In the genomic region with DNA sequence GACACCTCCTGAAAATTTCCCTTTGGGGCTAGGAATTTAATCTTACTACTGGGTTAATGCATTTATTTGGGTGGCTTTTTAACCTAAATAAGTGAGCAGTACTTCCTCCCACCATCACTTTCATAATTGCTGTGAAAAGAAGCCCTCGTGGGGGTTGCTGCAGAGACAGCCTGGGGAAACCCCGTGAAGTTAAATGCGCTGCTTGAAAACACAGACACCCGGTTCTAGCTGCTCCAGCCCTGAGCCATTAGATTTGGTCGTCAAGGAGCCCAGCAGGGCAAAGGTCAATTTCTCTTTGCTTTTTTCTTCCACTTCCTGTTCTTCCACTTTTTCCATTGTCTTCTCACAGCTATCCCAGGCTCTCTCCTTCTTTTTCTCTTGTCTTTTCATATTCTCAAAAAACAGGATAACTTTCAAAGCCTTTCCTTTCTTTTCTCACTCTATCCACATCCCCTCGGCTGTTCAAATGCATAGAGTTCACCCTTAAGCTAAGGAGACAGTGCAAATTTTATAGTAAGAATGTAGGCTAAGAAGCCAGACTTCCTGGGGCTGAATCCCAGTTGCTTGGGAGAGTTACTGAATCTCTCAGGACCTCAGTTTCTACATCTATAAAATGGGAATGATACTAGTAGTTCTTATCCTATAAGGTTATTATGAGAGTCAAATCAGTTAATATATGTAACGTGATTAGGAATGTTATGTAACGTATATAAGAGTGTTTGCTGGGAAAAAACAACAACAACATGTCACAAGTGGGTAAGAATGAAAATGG, we compare ENCODE assay signal across 9 cellular contexts.
A peak's percentile ranks its signal among the peaks of the same experiment; 100 is the strongest.
DNase-seq lines count a peak whose midpoint lies in the region; ATAC-seq and TF ChIP-seq lines count a peak whose summit lies in the region.
"Had no signal": no experiment of that assay in that cellular context is flagged by ENCODE, and none has a peak within 500 bp of the region (broad histone marks: within the 10 kb centered on the region; RNA-seq: fewer than 3 reads in every experiment).

No MANE protein-coding gene starts in this region.

- peaks cover 11% of the 10 kb centered on the region for H3K27me3 Mint-ChIP-seq in activated CD8-positive, alpha-beta T cell treated with anti-CD3 and anti-CD28 coated beads for 36 hours
- peaks cover 4% of the 10 kb centered on the region for H3K27me3 Mint-ChIP-seq in activated CD8-positive, alpha-beta T cell treated with anti-CD3 and anti-CD28 coated beads, Interleukin-2, amount 10 ng/mL, durations not matched to agents 7 days and 5 days (ENCODE audit: low read depth)
- no peaks in the 10 kb centered on the region for H3K27me3 Mint-ChIP-seq in activated B cell treated with CpG ODN at 0.5 μM for 24 hours

- TF ChIP-seq EP300 in transverse colon (IDR thresholded peaks at IDR 0.05; ENCODE audit: low read depth) = no peak

- no peaks in the 10 kb centered on the region for H3K36me3 ChIP-seq in transverse colon
- H3K36me3 ChIP-seq in effector memory CD4-positive, alpha-beta T cell (ENCODE audit: control insufficient read depth, insufficient read depth, low read length) = no peaks in the 10 kb centered on the region
- H3K36me3 ChIP-seq: thoracic aorta had no signal

- no peaks in the 10 kb centered on the region for H3K27me3 ChIP-seq in transverse colon
- no peaks in the 10 kb centered on the region for H3K27me3 ChIP-seq in effector memory CD4-positive, alpha-beta T cell (replicated peaks; ENCODE audit: control insufficient read depth, insufficient read depth, low read length, poor library complexity, severe bottlenecking)

- H3K4me3 ChIP-seq in transverse colon = no peak overlapping the region
- no peak overlapping the region for H3K4me3 ChIP-seq in effector memory CD4-positive, alpha-beta T cell (ENCODE audit: insufficient read depth, low read depth, low read length, poor library complexity, severe bottlenecking)
- H3K4me3 ChIP-seq: thoracic aorta had no signal

- H3K9me3 Mint-ChIP-seq in activated CD8-positive, alpha-beta T cell treated with anti-CD3 and anti-CD28 coated beads for 36 hours = no peaks in the 10 kb centered on the region
- H3K9me3 Mint-ChIP-seq in activated CD8-positive, alpha-beta T cell treated with anti-CD3 and anti-CD28 coated beads, Interleukin-2, amount 10 ng/mL, durations not matched to agents 7 days and 5 days (ENCODE audit: insufficient read depth) = no peaks in the 10 kb centered on the region
- no peaks in the 10 kb centered on the region for H3K9me3 Mint-ChIP-seq in activated B cell treated with CpG ODN at 0.5 μM for 24 hours

- H3K27ac ChIP-seq in transverse colon = peak overlapping the region; percentile 57 to 70 (median 64)
- no peak overlapping the region for H3K27ac ChIP-seq in effector memory CD4-positive, alpha-beta T cell (ENCODE audit: insufficient read depth, low read length, poor library complexity, severe bottlenecking)
- H3K27ac ChIP-seq: thoracic aorta had no signal

- H3K27ac Mint-ChIP-seq in activated CD8-positive, alpha-beta T cell treated with anti-CD3 and anti-CD28 coated beads for 36 hours = no peak overlapping the region
- no peak overlapping the region for H3K27ac Mint-ChIP-seq in activated CD8-positive, alpha-beta T cell treated with anti-CD3 and anti-CD28 coated beads, Interleukin-2, amount 10 ng/mL, durations not matched to agents 7 days and 5 days
- peak overlapping the region; percentile 86 for H3K27ac Mint-ChIP-seq in activated B cell treated with CpG ODN at 0.5 μM for 24 hours

- no peak for TF ChIP-seq CTCF in activated CD8-positive, alpha-beta T cell treated with anti-CD3 and anti-CD28 coated beads for 36 hours (IDR thresholded peaks at IDR 0.05)
- TF ChIP-seq CTCF in activated B cell treated with CpG ODN at 0.5 μM for 24 hours (IDR thresholded peaks at IDR 0.05) = no peak
- no peak for TF ChIP-seq CTCF in transverse colon (IDR thresholded peaks at IDR 0.05)

- peaks cover 7% of the 10 kb centered on the region for H3K4me1 Mint-ChIP-seq in activated CD8-positive, alpha-beta T cell treated with anti-CD3 and anti-CD28 coated beads for 36 hours (ENCODE audit: low read depth)
- peaks cover 3% of the 10 kb centered on the region for H3K4me1 Mint-ChIP-seq in activated CD8-positive, alpha-beta T cell treated with anti-CD3 and anti-CD28 coated beads, Interleukin-2, amount 10 ng/mL, durations not matched to agents 7 days and 5 days (ENCODE audit: low read depth)
- H3K4me1 Mint-ChIP-seq in activated B cell treated with CpG ODN at 0.5 μM for 24 hours = peaks cover 51% of the 10 kb centered on the region

- CTCF ChIA-PET in activated CD8-positive, alpha-beta T cell treated with anti-CD3 and anti-CD28 coated beads for 36 hours (lab: Charles Lee) = no interaction called here
- CTCF ChIA-PET in activated CD8-positive, alpha-beta T cell treated with anti-CD3 and anti-CD28 coated beads, Interleukin-2, amount 10 ng/mL, durations not matched to agents 7 days and 5 days (lab: Charles Lee) = no interaction called here
- CTCF ChIA-PET in activated B cell treated with CpG ODN at 0.5 μM for 24 hours (lab: Charles Lee) = interaction anchor here (1.1 to 2.9 kb wide), 5 partner anchors 20 to 1067 kb away, joined by 3 to 13 read pairs (median 4); no protein-coding TSS in a partner anchor

- in situ Hi-C loops in transverse colon (cut with MboI; ENCODE audit: low pct_ligation_motif_present in 1 of 4, low pct_unique_long_range_greater_than_20kb in 1 of 4, low sequenced_read_pairs in 3 of 4) = no loop called here

- no peaks in the 10 kb centered on the region for H3K36me3 Mint-ChIP-seq in activated CD8-positive, alpha-beta T cell treated with anti-CD3 and anti-CD28 coated beads for 36 hours (ENCODE audit: low read depth)
- H3K36me3 Mint-ChIP-seq in activated CD8-positive, alpha-beta T cell treated with anti-CD3 and anti-CD28 coated beads, Interleukin-2, amount 10 ng/mL, durations not matched to agents 7 days and 5 days (ENCODE audit: low read depth) = no peaks in the 10 kb centered on the region
- H3K36me3 Mint-ChIP-seq in activated B cell treated with CpG ODN at 0.5 μM for 24 hours (ENCODE audit: low read depth) = no peaks in the 10 kb centered on the region

- intact Hi-C loops in activated CD8-positive, alpha-beta T cell treated with anti-CD3 and anti-CD28 coated beads for 36 hours (cut with micrococcal nuclease) = no loop called here
- intact Hi-C loops in activated B cell treated with CpG ODN at 0.5 μM for 24 hours (cut with micrococcal nuclease) = loop anchor here (1.0 to 5.0 kb wide), 13 partner anchors 10 to 886 kb away; partner anchors contain the start of genes LSM6, MMAA, SLC10A7 and ZNF827
- intact Hi-C loops in transverse colon (cut with DNase I; ENCODE audit: low total_unique reads) = no loop called here

- DNase-seq in activated CD8-positive, alpha-beta T cell treated with anti-CD3 and anti-CD28 coated beads for 36 hours = peak; percentile 26
- no peak for DNase-seq in activated CD8-positive, alpha-beta T cell treated with anti-CD3 and anti-CD28 coated beads, Interleukin-2, amount 10 ng/mL, durations not matched to agents 7 days and 5 days
- DNase-seq in activated B cell treated with CpG ODN at 0.5 μM for 24 hours (peak; percentile 35), transverse colon (peak; percentile 72), T-helper 9 cell (no peak)
- no peak for DNase-seq in effector memory CD4-positive, alpha-beta T cell
- DNase-seq in stimulated activated naive CD4-positive, alpha-beta T cell (lab: John Stamatoyannopoulos, UW) = no peak

- TF ChIP-seq POLR2A in transverse colon (IDR thresholded peaks at IDR 0.05) = no peak

- peaks cover 9 to 40% (median 31%) of the 10 kb centered on the region in 4 donors for H3K4me1 ChIP-seq in transverse colon
- H3K4me1 ChIP-seq in effector memory CD4-positive, alpha-beta T cell (ENCODE audit: control insufficient read depth, insufficient read depth, low read length, poor library complexity, severe bottlenecking) = no peaks in the 10 kb centered on the region

- H3K9me3 ChIP-seq in transverse colon = no peaks in the 10 kb centered on the region
- no peaks in the 10 kb centered on the region for H3K9me3 ChIP-seq in effector memory CD4-positive, alpha-beta T cell (ENCODE audit: control insufficient read depth, low read length)
- H3K9me3 ChIP-seq: thoracic aorta had no signal

- H3K4me3 Mint-ChIP-seq in activated CD8-positive, alpha-beta T cell treated with anti-CD3 and anti-CD28 coated beads for 36 hours = no peak overlapping the region
- no peak overlapping the region for H3K4me3 Mint-ChIP-seq in activated CD8-positive, alpha-beta T cell treated with anti-CD3 and anti-CD28 coated beads, Interleukin-2, amount 10 ng/mL, durations not matched to agents 7 days and 5 days
- peak overlapping the region; percentile 63 for H3K4me3 Mint-ChIP-seq in activated B cell treated with CpG ODN at 0.5 μM for 24 hours

- no peak for ATAC-seq in activated CD8-positive, alpha-beta T cell treated with anti-CD3 and anti-CD28 coated beads for 36 hours
- ATAC-seq in activated CD8-positive, alpha-beta T cell treated with anti-CD3 and anti-CD28 coated beads, Interleukin-2, amount 10 ng/mL, durations not matched to agents 7 days and 5 days = no peak
- ATAC-seq in HG02870 (IDR thresholded peaks at IDR 0.05; ENCODE audit: unreplicated experiment) (peak; percentile 84), activated B cell treated with CpG ODN at 0.5 μM for 24 hours (ENCODE audit: low read depth) (peak; percentile 97)

- POLR2A ChIA-PET in activated CD8-positive, alpha-beta T cell treated with anti-CD3 and anti-CD28 coated beads for 36 hours (lab: Charles Lee) = no interaction called here
- POLR2A ChIA-PET in activated CD8-positive, alpha-beta T cell treated with anti-CD3 and anti-CD28 coated beads, Interleukin-2, amount 10 ng/mL, durations not matched to agents 7 days and 5 days (lab: Charles Lee) = no interaction called here
- POLR2A ChIA-PET in activated B cell treated with CpG ODN at 0.5 μM for 24 hours (lab: Charles Lee) = interaction anchor here (3.5 to 5.3 kb wide), 2 partner anchors 20 to 29 kb away, joined by 16 to 34 read pairs; no protein-coding TSS in a partner anchor

- 27 to 52% methylated on average over 3 to 8 of the region's 8 CpGs for WGBS in transverse colon (ENCODE audit: low coverage in 1 of 2), 2 donors

Comparison
In these comparisons a context has a peak if more than half of its experiments do, and no peak if none do; other contexts are left out.
1. DNase-seq: peak in activated CD8-positive, alpha-beta T cell treated with anti-CD3 and anti-CD28 coated beads for 36 hours (single experiment), activated B cell treated with CpG ODN at 0.5 μM for 24 hours (single experiment) and transverse colon (single experiment); none in activated CD8-positive, alpha-beta T cell treated with anti-CD3 and anti-CD28 coated beads, Interleukin-2, amount 10 ng/mL, durations not matched to agents 7 days and 5 days (single experiment), effector memory CD4-positive, alpha-beta T cell (0 of 3), stimulated activated naive CD4-positive, alpha-beta T cell (0 of 6) and T-helper 9 cell (single experiment).
2. ATAC-seq: peak in HG02870 (single experiment) and activated B cell treated with CpG ODN at 0.5 μM for 24 hours (single experiment); none in activated CD8-positive, alpha-beta T cell treated with anti-CD3 and anti-CD28 coated beads for 36 hours (single experiment) and activated CD8-positive, alpha-beta T cell treated with anti-CD3 and anti-CD28 coated beads, Interleukin-2, amount 10 ng/mL, durations not matched to agents 7 days and 5 days (single experiment).